ENCODE assay signal across 1 cellular context in the genomic region with DNA sequence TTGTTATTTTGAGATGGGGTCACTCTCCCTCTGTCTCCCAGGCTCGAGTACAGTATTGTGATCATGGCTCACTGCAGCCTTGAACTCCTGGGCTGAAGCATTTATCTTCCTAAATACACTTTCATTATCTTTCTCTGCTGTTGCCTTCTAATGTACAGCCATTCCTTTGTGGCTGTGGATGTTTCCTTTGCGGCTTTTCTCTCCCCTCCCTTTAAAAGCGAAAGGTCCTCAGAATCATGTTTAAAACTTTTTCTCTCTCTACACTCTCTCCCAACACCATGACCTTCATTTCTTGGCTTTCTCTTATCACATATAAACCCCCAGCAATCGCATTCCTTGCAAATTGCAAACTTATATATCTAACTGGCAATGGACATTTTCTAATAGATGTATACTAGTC.
TF ChIP-seq lines count a peak whose summit lies in the region.

No MANE protein-coding gene starts in this region.

TF ChIP-seq in GM23338, 12 proteins besides CTCF, POLR2A, EP300 and RAD21:
- TF ChIP-seq EZH2phosphoT487 (IDR thresholded peaks at IDR 0.05; ENCODE audit: unreplicated experiment) (no peak), ZNF331 (CRISPR knock-in tag; IDR thresholded peaks at IDR 0.05; ENCODE audit: low read depth) (no peak), NANOG (IDR thresholded peaks at IDR 0.05; ENCODE audit: borderline replicate concordance) (no peak), ZNF114 (CRISPR knock-in tag; IDR thresholded peaks at IDR 0.05) (no peak), JUNB (IDR thresholded peaks at IDR 0.05; ENCODE audit: unreplicated experiment) (no peak), CREB1 (CRISPR knock-in tag; IDR thresholded peaks at IDR 0.05; ENCODE audit: low read depth) (no peak), STAT1 (IDR thresholded peaks at IDR 0.05; ENCODE audit: unreplicated experiment) (no peak), EZH2 (IDR thresholded peaks at IDR 0.05; ENCODE audit: low read depth, unreplicated experiment) (no peak), POLR2AphosphoS5 (IDR thresholded peaks at IDR 0.05; ENCODE audit: low read depth) (no peak)
- TF ChIP-seq, protein P1, sequence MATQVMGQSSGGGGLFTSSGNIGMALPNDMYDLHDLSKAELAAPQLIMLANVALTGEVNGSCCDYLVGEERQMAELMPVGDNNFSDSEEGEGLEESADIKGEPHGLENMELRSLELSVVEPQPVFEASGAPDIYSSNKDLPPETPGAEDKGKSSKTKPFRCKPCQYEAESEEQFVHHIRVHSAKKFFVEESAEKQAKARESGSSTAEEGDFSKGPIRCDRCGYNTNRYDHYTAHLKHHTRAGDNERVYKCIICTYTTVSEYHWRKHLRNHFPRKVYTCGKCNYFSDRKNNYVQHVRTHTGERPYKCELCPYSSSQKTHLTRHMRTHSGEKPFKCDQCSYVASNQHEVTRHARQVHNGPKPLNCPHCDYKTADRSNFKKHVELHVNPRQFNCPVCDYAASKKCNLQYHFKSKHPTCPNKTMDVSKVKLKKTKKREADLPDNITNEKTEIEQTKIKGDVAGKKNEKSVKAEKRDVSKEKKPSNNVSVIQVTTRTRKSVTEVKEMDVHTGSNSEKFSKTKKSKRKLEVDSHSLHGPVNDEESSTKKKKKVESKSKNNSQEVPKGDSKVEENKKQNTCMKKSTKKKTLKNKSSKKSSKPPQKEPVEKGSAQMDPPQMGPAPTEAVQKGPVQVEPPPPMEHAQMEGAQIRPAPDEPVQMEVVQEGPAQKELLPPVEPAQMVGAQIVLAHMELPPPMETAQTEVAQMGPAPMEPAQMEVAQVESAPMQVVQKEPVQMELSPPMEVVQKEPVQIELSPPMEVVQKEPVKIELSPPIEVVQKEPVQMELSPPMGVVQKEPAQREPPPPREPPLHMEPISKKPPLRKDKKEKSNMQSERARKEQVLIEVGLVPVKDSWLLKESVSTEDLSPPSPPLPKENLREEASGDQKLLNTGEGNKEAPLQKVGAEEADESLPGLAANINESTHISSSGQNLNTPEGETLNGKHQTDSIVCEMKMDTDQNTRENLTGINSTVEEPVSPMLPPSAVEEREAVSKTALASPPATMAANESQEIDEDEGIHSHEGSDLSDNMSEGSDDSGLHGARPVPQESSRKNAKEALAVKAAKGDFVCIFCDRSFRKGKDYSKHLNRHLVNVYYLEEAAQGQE (IDR thresholded peaks at IDR 0.05; ENCODE audit: unreplicated experiment): no peak
- TF ChIP-seq, protein P2, sequence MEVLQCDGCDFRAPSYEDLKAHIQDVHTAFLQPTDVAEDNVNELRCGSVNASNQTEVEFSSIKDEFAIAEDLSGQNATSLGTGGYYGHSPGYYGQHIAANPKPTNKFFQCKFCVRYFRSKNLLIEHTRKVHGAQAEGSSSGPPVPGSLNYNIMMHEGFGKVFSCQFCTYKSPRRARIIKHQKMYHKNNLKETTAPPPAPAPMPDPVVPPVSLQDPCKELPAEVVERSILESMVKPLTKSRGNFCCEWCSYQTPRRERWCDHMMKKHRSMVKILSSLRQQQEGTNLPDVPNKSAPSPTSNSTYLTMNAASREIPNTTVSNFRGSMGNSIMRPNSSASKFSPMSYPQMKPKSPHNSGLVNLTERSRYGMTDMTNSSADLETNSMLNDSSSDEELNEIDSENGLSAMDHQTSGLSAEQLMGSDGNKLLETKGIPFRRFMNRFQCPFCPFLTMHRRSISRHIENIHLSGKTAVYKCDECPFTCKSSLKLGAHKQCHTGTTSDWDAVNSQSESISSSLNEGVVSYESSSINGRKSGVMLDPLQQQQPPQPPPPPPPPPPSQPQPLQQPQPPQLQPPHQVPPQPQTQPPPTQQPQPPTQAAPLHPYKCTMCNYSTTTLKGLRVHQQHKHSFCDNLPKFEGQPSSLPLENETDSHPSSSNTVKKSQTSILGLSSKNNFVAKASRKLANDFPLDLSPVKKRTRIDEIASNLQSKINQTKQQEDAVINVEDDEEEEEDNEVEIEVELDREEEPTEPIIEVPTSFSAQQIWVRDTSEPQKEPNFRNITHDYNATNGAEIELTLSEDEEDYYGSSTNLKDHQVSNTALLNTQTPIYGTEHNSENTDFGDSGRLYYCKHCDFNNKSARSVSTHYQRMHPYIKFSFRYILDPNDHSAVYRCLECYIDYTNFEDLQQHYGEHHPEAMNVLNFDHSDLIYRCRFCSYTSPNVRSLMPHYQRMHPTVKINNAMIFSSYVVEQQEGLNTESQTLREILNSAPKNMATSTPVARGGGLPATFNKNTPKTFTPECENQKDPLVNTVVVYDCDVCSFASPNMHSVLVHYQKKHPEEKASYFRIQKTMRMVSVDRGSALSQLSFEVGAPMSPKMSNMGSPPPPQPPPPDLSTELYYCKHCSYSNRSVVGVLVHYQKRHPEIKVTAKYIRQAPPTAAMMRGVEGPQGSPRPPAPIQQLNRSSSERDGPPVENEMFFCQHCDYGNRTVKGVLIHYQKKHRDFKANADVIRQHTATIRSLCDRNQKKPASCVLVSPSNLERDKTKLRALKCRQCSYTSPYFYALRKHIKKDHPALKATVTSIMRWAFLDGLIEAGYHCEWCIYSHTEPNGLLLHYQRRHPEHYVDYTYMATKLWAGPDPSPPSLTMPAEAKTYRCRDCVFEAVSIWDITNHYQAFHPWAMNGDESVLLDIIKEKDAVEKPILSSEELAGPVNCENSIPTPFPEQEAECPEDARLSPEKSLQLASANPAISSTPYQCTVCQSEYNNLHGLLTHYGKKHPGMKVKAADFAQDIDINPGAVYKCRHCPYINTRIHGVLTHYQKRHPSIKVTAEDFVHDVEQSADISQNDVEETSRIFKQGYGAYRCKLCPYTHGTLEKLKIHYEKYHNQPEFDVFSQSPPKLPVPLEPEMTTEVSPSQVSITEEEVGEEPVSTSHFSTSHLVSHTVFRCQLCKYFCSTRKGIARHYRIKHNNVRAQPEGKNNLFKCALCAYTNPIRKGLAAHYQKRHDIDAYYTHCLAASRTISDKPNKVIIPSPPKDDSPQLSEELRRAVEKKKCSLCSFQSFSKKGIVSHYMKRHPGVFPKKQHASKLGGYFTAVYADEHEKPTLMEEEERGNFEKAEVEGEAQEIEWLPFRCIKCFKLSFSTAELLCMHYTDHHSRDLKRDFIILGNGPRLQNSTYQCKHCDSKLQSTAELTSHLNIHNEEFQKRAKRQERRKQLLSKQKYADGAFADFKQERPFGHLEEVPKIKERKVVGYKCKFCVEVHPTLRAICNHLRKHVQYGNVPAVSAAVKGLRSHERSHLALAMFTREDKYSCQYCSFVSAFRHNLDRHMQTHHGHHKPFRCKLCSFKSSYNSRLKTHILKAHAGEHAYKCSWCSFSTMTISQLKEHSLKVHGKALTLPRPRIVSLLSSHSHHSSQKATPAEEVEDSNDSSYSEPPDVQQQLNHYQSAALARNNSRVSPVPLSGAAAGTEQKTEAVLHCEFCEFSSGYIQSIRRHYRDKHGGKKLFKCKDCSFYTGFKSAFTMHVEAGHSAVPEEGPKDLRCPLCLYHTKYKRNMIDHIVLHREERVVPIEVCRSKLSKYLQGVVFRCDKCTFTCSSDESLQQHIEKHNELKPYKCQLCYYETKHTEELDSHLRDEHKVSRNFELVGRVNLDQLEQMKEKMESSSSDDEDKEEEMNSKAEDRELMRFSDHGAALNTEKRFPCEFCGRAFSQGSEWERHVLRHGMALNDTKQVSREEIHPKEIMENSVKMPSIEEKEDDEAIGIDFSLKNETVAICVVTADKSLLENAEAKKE (CRISPR knock-in tag; IDR thresholded peaks at IDR 0.05): no peak
- TF ChIP-seq, protein P3, sequence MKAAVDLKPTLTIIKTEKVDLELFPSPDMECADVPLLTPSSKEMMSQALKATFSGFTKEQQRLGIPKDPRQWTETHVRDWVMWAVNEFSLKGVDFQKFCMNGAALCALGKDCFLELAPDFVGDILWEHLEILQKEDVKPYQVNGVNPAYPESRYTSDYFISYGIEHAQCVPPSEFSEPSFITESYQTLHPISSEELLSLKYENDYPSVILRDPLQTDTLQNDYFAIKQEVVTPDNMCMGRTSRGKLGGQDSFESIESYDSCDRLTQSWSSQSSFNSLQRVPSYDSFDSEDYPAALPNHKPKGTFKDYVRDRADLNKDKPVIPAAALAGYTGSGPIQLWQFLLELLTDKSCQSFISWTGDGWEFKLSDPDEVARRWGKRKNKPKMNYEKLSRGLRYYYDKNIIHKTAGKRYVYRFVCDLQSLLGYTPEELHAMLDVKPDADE (IDR thresholded peaks at IDR 0.05): no peak
